In genomic region chr4:186216465-186217024, GRCh38 we compare ENCODE assay signal across 1 cellular context.
TF ChIP-seq lines count a peak whose summit lies in the region.

No MANE protein-coding gene starts in this region.

TF ChIP-seq in IMR-90, 13 proteins besides CTCF, POLR2A, EP300 and RAD21:
- TF ChIP-seq MAZ (IDR thresholded peaks at IDR 0.05; ENCODE audit: borderline replicate concordance, low read depth, low read length) (no peak), RCOR1 (IDR thresholded peaks at IDR 0.05; ENCODE audit: insufficient replicate concordance, low read length) (no peak), CHD1 (IDR thresholded peaks at IDR 0.05; ENCODE audit: low read depth, low read length) (no peak), MAFK (IDR thresholded peaks at IDR 0.05; ENCODE audit: low read depth, low read length) (no peak), BHLHE40 (IDR thresholded peaks at IDR 0.05; ENCODE audit: low read depth, low read length) (no peak), ELK1 (IDR thresholded peaks at IDR 0.05; ENCODE audit: borderline replicate concordance, low read depth, low read length) (no peak), NFE2L2 (IDR thresholded peaks at IDR 0.05; ENCODE audit: low read depth, low read length) (no peak)
